1 cellular context compared by ENCODE assay signal in genomic region chr16:4307215-4308037, GRCh38.
TF ChIP-seq lines count a peak whose summit lies in the region.

No MANE protein-coding gene starts in this region.

TF ChIP-seq in HepG2, 621 proteins besides CTCF, POLR2A, EP300 and RAD21 (continued from another document):
- TF ChIP-seq ZNF580 (CRISPR knock-in tag; IDR thresholded peaks at IDR 0.05; ENCODE audit: borderline replicate concordance, low read depth) (no peak), FOSL2 (CRISPR knock-in tag; IDR thresholded peaks at IDR 0.05) (peak; percentile 44; the same call in 1 of the 2 replicates), ZKSCAN1 (IDR thresholded peaks at IDR 0.05; ENCODE audit: low read length) (no peak), ZUFSP (CRISPR knock-in tag; IDR thresholded peaks at IDR 0.05; ENCODE audit: borderline replicate concordance) (no peak), TEAD3 (CRISPR knock-in tag; optimal IDR thresholded peaks at IDR 0.05; ENCODE audit: borderline replicate concordance) (peak; percentile 67), TAF1 (CRISPR knock-in tag; IDR thresholded peaks at IDR 0.05) (0 out of 2 replicates have a peak, but pooled peaks have one; percentile 20), REST (IDR thresholded peaks at IDR 0.05; ENCODE audit: borderline replicate concordance in 1 of 2, low read depth in 1 of 2, low read length in 2 of 2) (no peak), SKIL (CRISPR knock-in tag; IDR thresholded peaks at IDR 0.05; ENCODE audit: borderline replicate concordance) (0 out of 2 replicates have a peak, but pooled peaks have one; percentile 9), HDAC6 (IDR thresholded peaks at IDR 0.05; ENCODE audit: low read depth, low read length) (no peak), SIN3A (IDR thresholded peaks at IDR 0.05; ENCODE audit: borderline replicate concordance, low read depth, low read length) (0 out of 2 replicates have a peak, but pooled peaks have one; percentile 39), PTBP1 (IDR thresholded peaks at IDR 0.05; ENCODE audit: low read depth, low read length, poor library complexity, severe bottlenecking) (no peak), TMF1 (CRISPR knock-in tag; IDR thresholded peaks at IDR 0.05; ENCODE audit: low read depth) (no peak), MED8 (CRISPR knock-in tag; IDR thresholded peaks at IDR 0.05; ENCODE audit: insufficient replicate concordance) (peak; percentile 43)
